In genomic region chr1:3481836-3482589, GRCh38 we compare ENCODE assay signal across 1 cellular context.
TF ChIP-seq lines count a peak whose summit lies in the region.

No MANE protein-coding gene starts in this region.

TF ChIP-seq in H1, 55 proteins besides CTCF, POLR2A, EP300 and RAD21:
- TF ChIP-seq RBBP5 (IDR thresholded peaks at IDR 0.05; ENCODE audit: borderline replicate concordance, low read depth, low read length): no peak
- TF ChIP-seq SIX5 (IDR thresholded peaks at IDR 0.05; ENCODE audit: low read depth, low read length): no peak
- TF ChIP-seq GTF2F1 (IDR thresholded peaks at IDR 0.05; ENCODE audit: borderline replicate concordance, low read depth, low read length): no peak
- no peak for TF ChIP-seq EGR1 (IDR thresholded peaks at IDR 0.05; ENCODE audit: borderline replicate concordance, low read depth, low read length)
- no peak for TF ChIP-seq KDM5A (IDR thresholded peaks at IDR 0.05; ENCODE audit: low read length)
- TF ChIP-seq EZH2 (IDR thresholded peaks at IDR 0.05; ENCODE audit: low read depth, low read length, severe bottlenecking): no peak
TF ChIP-seq in H1: peak in this region for 0.
